In genomic region chr15:70650567-70650966, GRCh38 we compare ENCODE assay signal across 16 cellular contexts.
A peak's percentile ranks its signal among the peaks of the same experiment; 100 is the strongest.
DNase-seq lines count a peak whose midpoint lies in the region; FAIRE-seq and TF ChIP-seq lines count a peak whose summit lies in the region.
"Had no signal": no experiment of that assay in that cellular context is flagged by ENCODE, and none has a peak within 500 bp of the region (broad histone marks: within the 10 kb centered on the region; RNA-seq: fewer than 3 reads in every experiment).

No MANE protein-coding gene starts in this region.

- H3K79me2 ChIP-seq in endothelial cell of umbilical vein (ENCODE audit: control insufficient read depth, insufficient read depth, low read length) = no peaks in the 10 kb centered on the region

- H4K20me1 ChIP-seq in endothelial cell of umbilical vein (replicated peaks; ENCODE audit: control insufficient read depth, extremely low read depth, insufficient read depth, low read length) = no peaks in the 10 kb centered on the region
- H4K20me1 ChIP-seq: BLaER1 treated with 17β-estradiol and CSF1 and Interleukin-3, amounts not matched to agents 10 nM and 100 nM had no signal

- TF ChIP-seq CTCF in RWPE1 (conservative IDR thresholded peaks at IDR 0.05; ENCODE audit: low read depth) = no peak
- no peak for TF ChIP-seq CTCF in endothelial cell of umbilical vein (IDR thresholded peaks at IDR 0.05; ENCODE audit: extremely low read depth in 1 of 2, insufficient read depth in 1 of 2, low read depth in 1 of 2, low read length in 2 of 2)
- no peak for TF ChIP-seq CTCF in right atrium auricular region (IDR thresholded peaks at IDR 0.05)

- no peaks in the 10 kb centered on the region for H3K9me1 ChIP-seq in endothelial cell of umbilical vein (replicated peaks; ENCODE audit: control insufficient read depth, extremely low read depth, insufficient read depth, low read length)

- no peaks in the 10 kb centered on the region for H3K27me3 ChIP-seq in endothelial cell of umbilical vein (ENCODE audit: control insufficient read depth in 2 of 2, insufficient read depth in 2 of 2, low read length in 2 of 2)
- no peaks in the 10 kb centered on the region for H3K27me3 ChIP-seq in right atrium auricular region
- H3K27me3 ChIP-seq: BLaER1 treated with 17β-estradiol and CSF1 and Interleukin-3, amounts not matched to agents 10 nM and 100 nM had no signal

- TF ChIP-seq POLR2A in endothelial cell of umbilical vein (IDR thresholded peaks at IDR 0.05; ENCODE audit: low read depth, low read length) = no peak

- POLR2A ChIA-PET in RWPE1 (lab: Yijun Ruan, JAX; ENCODE audit: low non-redundant PET) = no interaction called here
- POLR2A ChIA-PET in endothelial cell of umbilical vein (lab: Charles Lee) = interaction anchor here (0.6 kb wide), 1 partner anchor 51 kb away, joined by 3 read pairs; no protein-coding TSS in a partner anchor

- H3K9me3 ChIP-seq in endothelial cell of umbilical vein (replicated peaks; ENCODE audit: control insufficient read depth, insufficient read depth, low read length) (no peaks in the 10 kb centered on the region), right atrium auricular region (no peaks in the 10 kb centered on the region)
- H3K9me3 ChIP-seq: BLaER1 treated with 17β-estradiol and CSF1 and Interleukin-3, amounts not matched to agents 10 nM and 100 nM had no signal

- H3K4me3 ChIP-seq in endothelial cell of umbilical vein (replicated peaks in 1 of 3; ENCODE audit: insufficient read depth in 1 of 3, low read depth in 1 of 3, low read length in 3 of 3) = no peak overlapping the region
- no peak overlapping the region for H3K4me3 ChIP-seq in right atrium auricular region
- H3K4me3 ChIP-seq: BLaER1 treated with 17β-estradiol and CSF1 and Interleukin-3, amounts not matched to agents 10 nM and 100 nM; GM12878; GM23248 had no signal

- peak; percentile 90 for FAIRE-seq in endothelial cell of umbilical vein (lab: Jason Lieb, UNC)
- FAIRE-seq: GM12878, GM18507, H54 had no signal

- H3K27ac ChIP-seq in RWPE1 (no peak overlapping the region), endothelial cell of umbilical vein (ENCODE audit: insufficient read depth, low read depth, low read length) (peak overlapping the region; percentile 62), right atrium auricular region (no peak overlapping the region)
- H3K27ac ChIP-seq: BLaER1 treated with 17β-estradiol and CSF1 and Interleukin-3, amounts not matched to agents 10 nM and 100 nM; GM23248; HL-60 had no signal

- peak overlapping the region; percentile 22 for H3K9ac ChIP-seq in endothelial cell of umbilical vein (replicated peaks; ENCODE audit: extremely low read depth, insufficient read depth, low read length)
- H3K9ac ChIP-seq: BLaER1 treated with 17β-estradiol and CSF1 and Interleukin-3, amounts not matched to agents 10 nM and 100 nM; GM23248 had no signal

- BruUV-seq in endothelial cell of umbilical vein (replicated peaks; lab: Mats Ljungman, UMichigan) = no TSS peak

- H3K36me3 ChIP-seq in endothelial cell of umbilical vein (ENCODE audit: control insufficient read depth in 2 of 2, extremely low read depth in 1 of 2, insufficient read depth in 2 of 2, low read length in 2 of 2) (peaks cover 0 to 4% of the 10 kb centered on the region in 2 experiments), right atrium auricular region (no peaks in the 10 kb centered on the region)
- H3K36me3 ChIP-seq: BLaER1 treated with 17β-estradiol and CSF1 and Interleukin-3, amounts not matched to agents 10 nM and 100 nM had no signal

- DNase-seq in EH (ENCODE audit: low read depth) (peak; percentile 25), RWPE1 (ENCODE audit: low spot score) (peak; percentile 41), endothelial cell of umbilical vein (ENCODE audit: low read depth, low spot score) (peak; percentile 96), foreskin melanocyte (peak; percentile 59), right atrium auricular region (ENCODE audit: low spot score) (no peak), NCI-H82 treated with DMSO at 0.1 percent for 48 hours (lab: John Stamatoyannopoulos, UW; ENCODE audit: unreplicated experiment) (no peak), DMS53 (lab: John Stamatoyannopoulos, UW) (no peak)
- no peak for DNase-seq in activated CD4-positive, CD25-positive, alpha-beta regulatory T cell treated with anti-CD3 and anti-CD28 coated beads, Interleukin-2, amount 50 U/mL, for 72 hours
- DNase-seq: ACHN; CD4-positive, CD25-positive, alpha-beta regulatory T cell; GM23248 had no signal

- H3K4me2 ChIP-seq in endothelial cell of umbilical vein (ENCODE audit: insufficient read depth, low read length) = peak overlapping the region; percentile 55
- H3K4me2 ChIP-seq: BLaER1 treated with 17β-estradiol and CSF1 and Interleukin-3, amounts not matched to agents 10 nM and 100 nM had no signal

- CTCF ChIA-PET in RWPE1 (lab: Yijun Ruan, JAX) (interaction anchor here (0.6 to 1.0 kb wide), 2 partner anchors 72 to 158 kb away, joined by 3 read pairs; no protein-coding TSS in a partner anchor), endothelial cell of umbilical vein (lab: Charles Lee) (interaction anchor here (0.9 to 2.0 kb wide), 9 partner anchors 9 to 224 kb away, joined by 3 to 15 read pairs (median 3); no protein-coding TSS in a partner anchor)

- intact Hi-C loops in endothelial cell of umbilical vein (cut with micrococcal nuclease) = loop anchor here (5.0 to 10.0 kb wide), 2 partner anchors 83 to 1176 kb away; no protein-coding TSS in a partner anchor

- no peak overlapping the region for H2AFZ ChIP-seq in endothelial cell of umbilical vein (ENCODE audit: low read depth, low read length)
- H2AFZ ChIP-seq: GM23248 had no signal

- dilution Hi-C loops in endothelial cell of umbilical vein (cut with MboI; ENCODE audit: extremely low pct_ligation_motif_present, low sequenced_read_pairs) = no loop called here

- H3K4me1 ChIP-seq in endothelial cell of umbilical vein (ENCODE audit: control insufficient read depth, extremely low read depth, insufficient read depth, low read length) (peaks cover 28% of the 10 kb centered on the region), right atrium auricular region (no peaks in the 10 kb centered on the region)
- H3K4me1 ChIP-seq: BLaER1 treated with 17β-estradiol and CSF1 and Interleukin-3, amounts not matched to agents 10 nM and 100 nM had no signal

TF ChIP-seq in endothelial cell of umbilical vein, 7 proteins besides CTCF, POLR2A, EP300 and RAD21:
- TF ChIP-seq GATA2 (IDR thresholded peaks at IDR 0.05; ENCODE audit: insufficient read depth, insufficient read length, low read depth, low read length) = no peak
- no peak for TF ChIP-seq EZH2 (IDR thresholded peaks at IDR 0.05; ENCODE audit: borderline replicate concordance, low read depth, low read length, severe bottlenecking)
- TF ChIP-seq JUN (IDR thresholded peaks at IDR 0.05; ENCODE audit: borderline replicate concordance, insufficient read depth, insufficient read length, low read depth) = peak; percentile 54
- peak; percentile 59 for TF ChIP-seq POLR2AphosphoS5 (IDR thresholded peaks at IDR 0.05; ENCODE audit: insufficient read depth, low read depth, low read length)
- TF ChIP-seq MAX (IDR thresholded peaks at IDR 0.05; ENCODE audit: insufficient read depth, insufficient read length) = no peak

Comparison
In these comparisons a context has a peak if more than half of its experiments do, and no peak if none do; other contexts are left out.
1. DNase-seq: peak in EH (single experiment), RWPE1 (single experiment), endothelial cell of umbilical vein (single experiment) and foreskin melanocyte (single experiment); none in right atrium auricular region (single experiment), NCI-H82 treated with DMSO at 0.1 percent for 48 hours (single experiment), activated CD4-positive, CD25-positive, alpha-beta regulatory T cell treated with anti-CD3 and anti-CD28 coated beads, Interleukin-2, amount 50 U/mL, for 72 hours (single experiment) and DMS53 (single experiment).